14 cellular contexts compared by ENCODE assay signal in the genomic region with DNA sequence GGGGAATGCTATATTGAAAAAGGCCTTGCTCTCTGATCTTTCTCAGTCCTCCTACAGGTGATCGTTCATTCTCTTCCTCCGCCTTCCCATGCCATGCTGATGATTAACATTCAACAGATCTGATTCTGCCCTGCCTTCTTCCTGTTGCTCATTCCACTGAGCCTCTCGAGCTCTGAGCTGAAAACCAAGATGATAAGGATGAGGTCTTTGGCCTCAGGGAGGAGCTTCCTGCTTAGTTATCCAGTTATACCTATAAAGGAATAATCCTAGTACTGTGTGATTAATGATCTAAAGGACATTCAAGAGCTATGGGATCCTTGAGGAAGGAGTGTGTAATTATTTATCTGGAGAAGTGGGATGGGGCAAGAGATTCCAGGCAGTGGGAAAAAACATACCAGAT. TPM values are rescaled to one million over a fixed set of nuclear protein-coding genes. Genes with fewer than 3 reads are reported as not detected.
A peak's percentile ranks its signal among the peaks of the same experiment; 100 is the strongest.
DNase-seq lines count a peak whose midpoint lies in the region; ATAC-seq and TF ChIP-seq lines count a peak whose summit lies in the region.
"Had no signal": no experiment of that assay in that cellular context is flagged by ENCODE, and none has a peak within 500 bp of the region (broad histone marks: within the 10 kb centered on the region; RNA-seq: fewer than 3 reads in every experiment).

No MANE protein-coding gene starts in this region.

- peak overlapping the region; percentile 1 for H3K27ac Mint-ChIP-seq in osteocyte (ENCODE audit: unreplicated experiment)
- H3K27ac Mint-ChIP-seq: activated naive CD4-positive, alpha-beta T cell treated with anti-CD3 and anti-CD28 coated beads, Interleukin-2, amount 50 U/mL, for 24 hours; CD4-positive, alpha-beta memory T cell; naive B cell had no signal

- TF ChIP-seq CTCF in RWPE2 (IDR thresholded peaks at IDR 0.05; ENCODE audit: poor library complexity, severe bottlenecking) (peak; percentile 31), fibroblast of mammary gland (conservative IDR thresholded peaks at IDR 0.05; ENCODE audit: control insufficient read depth, insufficient read depth, low read depth, low read length) (no peak), osteocyte (IDR thresholded peaks at IDR 0.05) (no peak)

- ATAC-seq in RWPE2 (ENCODE audit: low read depth) (peak; percentile 99), HG03520 (IDR thresholded peaks at IDR 0.05; ENCODE audit: unreplicated experiment) (no peak), aorta (ENCODE audit: low FRiP score) (no peak)
- ATAC-seq: Right ventricle myocardium inferior, sciatic nerve had no signal

- H3K4me3 Mint-ChIP-seq in osteocyte (ENCODE audit: unreplicated experiment), result no peak overlapping the region
- H3K4me3 Mint-ChIP-seq: activated naive CD4-positive, alpha-beta T cell treated with anti-CD3 and anti-CD28 coated beads, Interleukin-2, amount 50 U/mL, for 24 hours; CD4-positive, alpha-beta memory T cell; naive B cell had no signal

- H3K9me3 Mint-ChIP-seq in osteocyte (ENCODE audit: unreplicated experiment), result no peaks in the 10 kb centered on the region
- H3K9me3 Mint-ChIP-seq: activated naive CD4-positive, alpha-beta T cell treated with anti-CD3 and anti-CD28 coated beads, Interleukin-2, amount 50 U/mL, for 24 hours; naive B cell had no signal

- H3K27me3 Mint-ChIP-seq in osteocyte (ENCODE audit: unreplicated experiment), result no peaks in the 10 kb centered on the region
- H3K27me3 Mint-ChIP-seq: activated naive CD4-positive, alpha-beta T cell treated with anti-CD3 and anti-CD28 coated beads, Interleukin-2, amount 50 U/mL, for 24 hours; CD4-positive, alpha-beta memory T cell; naive B cell had no signal

- peaks cover 32% of the 10 kb centered on the region for H3K4me1 Mint-ChIP-seq in osteocyte (ENCODE audit: unreplicated experiment)
- H3K4me1 Mint-ChIP-seq: activated naive CD4-positive, alpha-beta T cell treated with anti-CD3 and anti-CD28 coated beads, Interleukin-2, amount 50 U/mL, for 24 hours; CD4-positive, alpha-beta memory T cell had no signal

- H3K36me3 Mint-ChIP-seq in osteocyte (ENCODE audit: unreplicated experiment), result no peaks in the 10 kb centered on the region

- H3K4me3 ChIP-seq in RWPE2 (ENCODE audit: severe bottlenecking) (no peak overlapping the region), fibroblast of mammary gland (ENCODE audit: control insufficient read depth, low read depth, low read length) (no peak overlapping the region), aorta (ENCODE audit: low read length in 2 of 2) (no peak overlapping the region)

- H3K36me3 ChIP-seq in RWPE2 (ENCODE audit: low read depth) (no peaks in the 10 kb centered on the region), aorta (ENCODE audit: control insufficient read depth in 1 of 2, insufficient read depth in 2 of 2, low read length in 1 of 2) (peaks cover 0 to 5% of the 10 kb centered on the region in 2 donors)

- peaks cover 11% of the 10 kb centered on the region for H3K4me1 ChIP-seq in RWPE2 (ENCODE audit: insufficient read depth, poor library complexity, severe bottlenecking)
- no peaks in the 10 kb centered on the region for H3K4me1 ChIP-seq in aorta (ENCODE audit: control insufficient read depth in 1 of 2, insufficient read depth in 2 of 2, low read length in 2 of 2)

- WGBS in aorta, 2 donors, result 85 to 93% methylated on average over 3 of the region's 3 CpGs

- no peaks in the 10 kb centered on the region for H3K27me3 ChIP-seq in RWPE2 (ENCODE audit: insufficient read depth, poor library complexity, severe bottlenecking)
- no peaks in the 10 kb centered on the region for H3K27me3 ChIP-seq in aorta (ENCODE audit: control insufficient read depth in 1 of 2, insufficient read depth in 2 of 2, low read length in 1 of 2)

- intact Hi-C loops in aorta (cut with DNase I), result no loop called here

- no peaks in the 10 kb centered on the region for H3K9me3 ChIP-seq in RWPE2 (ENCODE audit: severe bottlenecking)
- H3K9me3 ChIP-seq in aorta (ENCODE audit: control insufficient read depth, low read length), result no peaks in the 10 kb centered on the region

- H3K27ac ChIP-seq in RWPE2 (ENCODE audit: poor library complexity, severe bottlenecking) (peak overlapping the region; percentile 56), aorta (ENCODE audit: low read depth in 1 of 2, low read length in 2 of 2) (no peak overlapping the region)

- DNase-seq in HCEC 1CT, result peak; percentile 64
- no peak for DNase-seq in RWPE2 (ENCODE audit: low spot score)
- DNase-seq in fibroblast of mammary gland (ENCODE audit: low read depth), result peak; percentile 22
- no peak for DNase-seq in osteocyte (ENCODE audit: extremely low spot score, unreplicated experiment)
- DNase-seq in NCI-H526 (lab: John Stamatoyannopoulos, UW), result no peak
- no peak for DNase-seq in ureter (ENCODE audit: low spot score)
- DNase-seq in aorta, result no peak
- DNase-seq: CD4-positive, alpha-beta memory T cell; naive B cell; NCI-H2227 treated with DMSO at 0.1 percent for 48 hours had no signal

RNA-seq across cellular contexts. Expression of a gene that starts 25.2 kb away (rescaled TPM):
- 1.8 and 2.4 TPM in 2 replicates for total RNA-seq in osteocyte
- 11.5 TPM for total RNA-seq in ureter
- total RNA-seq in aorta, result 10 to 100 TPM; 33.0 to 84.6 TPM
- polyA plus RNA-seq in aorta, result 10 to 100 TPM; 19.4 to 33.4 TPM

RNA-seq across cellular contexts. Expression of a gene that starts 31.8 kb away (rescaled TPM):
- 130 and 132 TPM in 2 replicates for total RNA-seq in osteocyte
- total RNA-seq in ureter, result 121 TPM
- total RNA-seq in aorta, result 100 to 1,000 TPM in 1 of 2 donors, 10 to 100 TPM in 1; 88.7 to 129 TPM
- polyA plus RNA-seq in aorta, result 100 to 1,000 TPM; 106 to 130 TPM

Comparison
In these comparisons a context has a peak if more than half of its experiments do, and no peak if none do; other contexts are left out.
1. DNase-seq: peak in HCEC 1CT (single experiment) and fibroblast of mammary gland (single experiment); none in RWPE2 (single experiment), osteocyte (single experiment), NCI-H526 (0 of 2), ureter (single experiment) and aorta (0 of 2).